11 cellular contexts compared by ENCODE assay signal in the genomic region with DNA sequence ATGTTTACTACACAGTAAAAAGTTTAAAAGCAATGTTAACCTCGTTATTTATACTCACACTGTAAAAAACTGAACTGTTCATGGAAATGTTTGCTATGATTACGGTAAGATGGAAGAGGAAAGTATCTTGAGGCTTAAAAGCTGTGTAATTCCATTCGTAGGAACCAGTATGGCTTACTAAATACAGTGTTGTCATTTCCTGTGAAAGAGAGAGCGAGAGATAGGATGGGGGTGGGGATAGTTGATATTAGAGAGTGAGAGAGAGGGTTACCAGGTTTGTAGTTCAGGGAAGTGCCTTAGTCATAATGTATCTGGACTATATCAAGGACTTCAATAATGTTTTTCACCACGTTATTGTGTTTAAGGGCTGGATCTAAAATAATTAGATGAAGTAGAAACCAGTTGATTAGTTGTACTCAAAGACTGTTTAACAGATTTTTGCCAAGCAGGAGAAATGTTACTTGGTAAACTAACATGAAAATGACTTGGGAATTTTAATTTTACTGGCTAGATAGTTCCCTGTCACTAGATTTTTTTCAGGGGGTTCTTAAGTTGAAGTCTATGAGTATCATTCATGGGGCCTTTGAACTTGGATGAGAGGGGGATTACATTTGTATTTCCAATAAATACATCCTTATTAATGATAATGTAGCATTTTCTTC. TPM values are rescaled to one million over a fixed set of nuclear protein-coding genes. Genes with fewer than 3 reads are reported as not detected.
DNase-seq lines count a peak whose midpoint lies in the region; ATAC-seq and TF ChIP-seq lines count a peak whose summit lies in the region.
"Had no signal": no experiment of that assay in that cellular context is flagged by ENCODE, and none has a peak within 500 bp of the region (broad histone marks: within the 10 kb centered on the region; RNA-seq: fewer than 3 reads in every experiment).

No MANE protein-coding gene starts in this region.

- peak overlapping the region; percentile 97 for H3K27ac ChIP-seq in osteoblast (ENCODE audit: low read depth, low read length)

- H3K9me3 ChIP-seq in osteoblast (ENCODE audit: low read depth, low read length), result no peaks in the 10 kb centered on the region

- no peaks in the 10 kb centered on the region for H3K36me3 ChIP-seq in osteoblast (ENCODE audit: insufficient read depth, low read length)

- H3K4me1 ChIP-seq in osteoblast (ENCODE audit: insufficient read depth, low read length), result peaks cover 38% of the 10 kb centered on the region

- DNase-seq in NCI-H226 (peak; percentile 87), epithelial cell of esophagus (ENCODE audit: low read depth) (peak; percentile 88), osteoblast (ENCODE audit: insufficient read length, low spot score, missing footprints) (no peak), medulla oblongata (ENCODE audit: extremely low spot score) (no peak)
- DNase-seq in stimulated activated CD4-positive, alpha-beta T cell treated with anti-CD3 and anti-CD28 coated beads, Interleukin-12 subunit alpha, Interleukin-12 subunit beta, amount 100 ng/mL, for 4 hours, result no peak
- DNase-seq: activated effector memory CD4-positive, alpha-beta T cell treated with anti-CD3 and anti-CD28 coated beads, Interleukin-2, amount 50 U/mL, for 16 hours; foreskin melanocyte; stimulated activated naive CD4-positive, alpha-beta T cell treated with Interleukin-2 at 50 U/mL for 16 hours had no signal

- ATAC-seq in GM19395 (IDR thresholded peaks at IDR 0.05; ENCODE audit: unreplicated experiment), result peak; percentile 80
- ATAC-seq in HG03095 (IDR thresholded peaks at IDR 0.05; ENCODE audit: unreplicated experiment), result no peak
- no peak for ATAC-seq in HG03520 (IDR thresholded peaks at IDR 0.05; ENCODE audit: unreplicated experiment)

- H3K4me3 ChIP-seq in epithelial cell of esophagus (ENCODE audit: low read length), result no peak overlapping the region
- H3K4me3 ChIP-seq in osteoblast (ENCODE audit: insufficient read depth, low read length), result no peak overlapping the region

- peaks cover 64% of the 10 kb centered on the region for H3K79me2 ChIP-seq in osteoblast (ENCODE audit: insufficient read depth, low read length)

- H2AFZ ChIP-seq in osteoblast (ENCODE audit: low read length), result peak overlapping the region; percentile 24

- no peak for TF ChIP-seq CTCF in epithelial cell of esophagus (IDR thresholded peaks at IDR 0.05; ENCODE audit: insufficient read depth, low read depth, low read length, missing control alignments)
- TF ChIP-seq CTCF in osteoblast (IDR thresholded peaks at IDR 0.05; ENCODE audit: extremely low read depth, low read depth, low read length), result no peak

- no peaks in the 10 kb centered on the region for H3K27me3 ChIP-seq in osteoblast (ENCODE audit: insufficient read depth, low read length)

- no peaks in the 10 kb centered on the region for H4K20me1 ChIP-seq in osteoblast (ENCODE audit: insufficient read depth, low read length)

- H3K4me2 ChIP-seq in osteoblast (ENCODE audit: insufficient read depth, low read length), result peak overlapping the region; percentile 66

RNA-seq across cellular contexts. Expression of a gene that starts 30.4 kb away (rescaled TPM):
- total RNA-seq in osteoblast, result 31.2 and 52.5 TPM in 2 replicates

Comparison
In these comparisons a context has a peak if more than half of its experiments do, and no peak if none do; other contexts are left out.
1. DNase-seq: peak in NCI-H226 (single experiment) and epithelial cell of esophagus (single experiment); none in osteoblast (single experiment), medulla oblongata (single experiment) and stimulated activated CD4-positive, alpha-beta T cell treated with anti-CD3 and anti-CD28 coated beads, Interleukin-12 subunit alpha, Interleukin-12 subunit beta, amount 100 ng/mL, for 4 hours (single experiment).